In genomic region chr14:76136476-76137160, GRCh38 we compare ENCODE assay signal across 13 cellular contexts.
"Had no signal": no experiment of that assay in that cellular context is flagged by ENCODE, and none has a peak within 500 bp of the region (broad histone marks: within the 10 kb centered on the region; RNA-seq: fewer than 3 reads in every experiment).

No MANE protein-coding gene starts in this region.

- H3K9me3 ChIP-seq: esophagus muscularis mucosa, gastroesophageal sphincter, neutrophil had no signal

- ATAC-seq: gastroesophageal sphincter; left ventricle myocardium superior; stimulated activated naive B cell treated with anti-CD40 and anti-IgM and Interleukin-4, amounts not matched to agents 10 μg/mL and 1 μg/mL and 100 μg/mL, for 72 hours had no signal

- H3K27ac ChIP-seq: esophagus muscularis mucosa, gastroesophageal sphincter, neutrophil had no signal

- H3K27ac Mint-ChIP-seq: activated B cell treated with CpG ODN at 0.5 μM for 24 hours; activated CD4-positive, alpha-beta memory T cell treated with anti-CD3 and anti-CD28 coated beads for 36 hours; activated naive CD8-positive, alpha-beta T cell; activated T-helper 1 cell treated with anti-CD3 and anti-CD28 coated beads, Interleukin-12 subunit alpha, Interleukin-12 subunit beta, Interleukin-2, Interleukin-4 antibody, amounts not matched to agents 30 ng/mL and 10 ng/mL and 1 ng/mL, durations not matched to agents 14 hours and 24 hours and 36 hours; progenitor cell of endocrine pancreas; stimulated activated naive B cell treated with anti-CD40 and anti-IgM and Interleukin-4, amounts not matched to agents 10 μg/mL and 1 μg/mL and 100 μg/mL, for 72 hours had no signal

- H3K4me3 ChIP-seq: esophagus muscularis mucosa, gastroesophageal sphincter had no signal

- H3K4me3 Mint-ChIP-seq: activated B cell treated with CpG ODN at 0.5 μM for 24 hours; activated CD4-positive, alpha-beta memory T cell treated with anti-CD3 and anti-CD28 coated beads for 36 hours; activated naive CD8-positive, alpha-beta T cell; activated T-helper 1 cell treated with anti-CD3 and anti-CD28 coated beads, Interleukin-12 subunit alpha, Interleukin-12 subunit beta, Interleukin-2, Interleukin-4 antibody, amounts not matched to agents 30 ng/mL and 10 ng/mL and 1 ng/mL, durations not matched to agents 14 hours and 24 hours and 36 hours; stimulated activated naive B cell treated with anti-CD40 and anti-IgM and Interleukin-4, amounts not matched to agents 10 μg/mL and 1 μg/mL and 100 μg/mL, for 72 hours had no signal

- DNase-seq: activated B cell treated with CpG ODN at 0.5 μM for 24 hours; activated CD4-positive, alpha-beta memory T cell treated with anti-CD3 and anti-CD28 coated beads for 36 hours; activated CD4-positive, alpha-beta T cell treated with anti-CD3 and anti-CD28 coated beads for 4 hours; activated T-cell treated with anti-CD3 and anti-CD28 coated beads for 4 hours; effector CD4-positive, alpha-beta T cell; left ventricle myocardium superior; stimulated activated naive B cell treated with anti-CD40 and anti-IgM and Interleukin-4, amounts not matched to agents 10 μg/mL and 1 μg/mL and 100 μg/mL, for 72 hours had no signal

- H3K36me3 ChIP-seq: esophagus muscularis mucosa, gastroesophageal sphincter, neutrophil had no signal

- H3K9me3 Mint-ChIP-seq: activated CD4-positive, alpha-beta memory T cell treated with anti-CD3 and anti-CD28 coated beads for 36 hours had no signal

- H3K36me3 Mint-ChIP-seq: activated CD4-positive, alpha-beta memory T cell treated with anti-CD3 and anti-CD28 coated beads for 36 hours; activated naive CD8-positive, alpha-beta T cell had no signal
